ENCODE assay signal across 18 cellular contexts in the genomic region with DNA sequence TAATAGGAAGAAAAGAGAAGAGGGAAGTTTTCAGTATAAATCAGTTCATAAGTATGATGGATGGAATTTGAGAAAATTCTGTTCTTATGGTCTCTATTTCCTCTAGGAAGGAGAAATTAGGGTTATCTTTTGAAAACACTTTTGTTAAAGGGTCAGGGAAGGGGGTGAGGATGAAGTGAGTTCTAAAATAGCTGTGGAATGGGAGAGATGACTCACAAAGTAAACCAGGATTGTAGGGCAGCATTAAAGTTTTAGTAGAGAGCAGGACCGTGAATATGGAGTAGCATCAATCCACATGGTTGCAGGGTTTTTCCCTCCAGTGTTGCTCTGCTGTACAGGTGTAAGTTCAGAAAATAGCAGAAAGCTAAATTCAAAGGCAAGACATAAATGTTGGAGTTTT. TPM values are rescaled to one million over a fixed set of nuclear protein-coding genes. Genes with fewer than 3 reads are reported as not detected.
DNase-seq lines count a peak whose midpoint lies in the region; ATAC-seq and TF ChIP-seq lines count a peak whose summit lies in the region.
"Had no signal": no experiment of that assay in that cellular context is flagged by ENCODE, and none has a peak within 500 bp of the region (broad histone marks: within the 10 kb centered on the region; RNA-seq: fewer than 3 reads in every experiment).

No MANE protein-coding gene starts in this region.

- ATAC-seq in HG02973 (IDR thresholded peaks at IDR 0.05; ENCODE audit: unreplicated experiment) (no peak), HG02852 (IDR thresholded peaks at IDR 0.05; ENCODE audit: unreplicated experiment) (no peak)
- ATAC-seq: activated CD4-positive, alpha-beta T cell treated with anti-CD3 and anti-CD28 coated beads for 36 hours; lower lobe of right lung had no signal

- TF ChIP-seq POLR2A in esophagus squamous epithelium (IDR thresholded peaks at IDR 0.05) = no peak

- peak overlapping the region; percentile 63 for H3K4me2 ChIP-seq in osteoblast (ENCODE audit: insufficient read depth, low read length)
- H3K4me2 ChIP-seq: BLaER1 treated with 17β-estradiol and CSF1 and Interleukin-3, amounts not matched to agents 10 nM and 100 nM had no signal

- WGBS in esophagus squamous epithelium, 2 donors = 26 to 30% methylated on average over 1 of the region's 1 CpG

- no peaks in the 10 kb centered on the region for H4K20me1 ChIP-seq in osteoblast (ENCODE audit: insufficient read depth, low read length)
- H4K20me1 ChIP-seq: BLaER1 treated with 17β-estradiol and CSF1 and Interleukin-3, amounts not matched to agents 10 nM and 100 nM had no signal

- no peak overlapping the region for H3K4me3 ChIP-seq in cardiac fibroblast (replicated peaks in 1 of 2; ENCODE audit: low read depth in 2 of 2, low read length in 2 of 2)
- no peak overlapping the region for H3K4me3 ChIP-seq in osteoblast (ENCODE audit: insufficient read depth, low read length)
- H3K4me3 ChIP-seq in esophagus squamous epithelium = no peak overlapping the region
- H3K4me3 ChIP-seq: BLaER1 treated with 17β-estradiol and CSF1 and Interleukin-3, amounts not matched to agents 10 nM and 100 nM; cardiac muscle cell; lower lobe of right lung had no signal

- H3K4me1 ChIP-seq in osteoblast (ENCODE audit: insufficient read depth, low read length) (peaks cover 12% of the 10 kb centered on the region), esophagus squamous epithelium (peaks cover 0 to 25% (median 0%) of the 10 kb centered on the region in 3 donors)
- H3K4me1 ChIP-seq: BLaER1 treated with 17β-estradiol and CSF1 and Interleukin-3, amounts not matched to agents 10 nM and 100 nM; lower lobe of right lung had no signal

- TF ChIP-seq CTCF in cardiac fibroblast (IDR thresholded peaks at IDR 0.05; ENCODE audit: low read depth, low read length) (no peak), osteoblast (IDR thresholded peaks at IDR 0.05; ENCODE audit: extremely low read depth, low read depth, low read length) (no peak), esophagus squamous epithelium (IDR thresholded peaks at IDR 0.05) (no peak)

- no peaks in the 10 kb centered on the region for H3K36me3 ChIP-seq in osteoblast (ENCODE audit: insufficient read depth, low read length)
- no peaks in the 10 kb centered on the region for H3K36me3 ChIP-seq in esophagus squamous epithelium
- H3K36me3 ChIP-seq: BLaER1 treated with 17β-estradiol and CSF1 and Interleukin-3, amounts not matched to agents 10 nM and 100 nM; cardiac muscle cell; lower lobe of right lung had no signal

- H3K27ac ChIP-seq in osteoblast (ENCODE audit: low read depth, low read length) (peak overlapping the region; percentile 24), esophagus squamous epithelium (no peak overlapping the region)
- H3K27ac ChIP-seq: BLaER1 treated with 17β-estradiol and CSF1 and Interleukin-3, amounts not matched to agents 10 nM and 100 nM; cardiac muscle cell; lower lobe of right lung had no signal

- H3K9me3 ChIP-seq in osteoblast (ENCODE audit: low read depth, low read length) (no peaks in the 10 kb centered on the region), esophagus squamous epithelium (no peaks in the 10 kb centered on the region)
- H3K9me3 ChIP-seq: BLaER1 treated with 17β-estradiol and CSF1 and Interleukin-3, amounts not matched to agents 10 nM and 100 nM; lower lobe of right lung had no signal

- intact Hi-C loops in esophagus squamous epithelium (cut with DNase I) = no loop called here

- H3K27me3 ChIP-seq in osteoblast (ENCODE audit: insufficient read depth, low read length) (no peaks in the 10 kb centered on the region), esophagus squamous epithelium (no peaks in the 10 kb centered on the region)
- H3K27me3 ChIP-seq: BLaER1 treated with 17β-estradiol and CSF1 and Interleukin-3, amounts not matched to agents 10 nM and 100 nM; cardiac muscle cell had no signal

- DNase-seq in Daoy (ENCODE audit: low read depth) (peak; percentile 41), M059J (ENCODE audit: low read depth) (peak; percentile 65), cardiac fibroblast (ENCODE audit: low read depth in 2 of 2) (peak; percentile 8 to 42), osteoblast (ENCODE audit: insufficient read length, low spot score, missing footprints) (peak; percentile 62), esophagus squamous epithelium (lab: John Stamatoyannopoulos, UW) (no peak), NCI-H2107 (lab: John Stamatoyannopoulos, UW) (no peak)
- DNase-seq: activated CD4-positive, alpha-beta T cell treated with anti-CD3 and anti-CD28 coated beads for 36 hours; activated CD8-positive, alpha-beta memory T cell treated with anti-CD3 and anti-CD28 coated beads, Interleukin-2, amount 50 U/mL, for 4 hours; activated naive CD4-positive, alpha-beta T cell; DMS79; effector CD8-positive, alpha-beta T cell; GOT3; lower lobe of right lung; retina had no signal

- H2AFZ ChIP-seq in osteoblast (ENCODE audit: low read length) = peak overlapping the region; percentile 47

- H3K79me2 ChIP-seq in osteoblast (ENCODE audit: insufficient read depth, low read length) = no peaks in the 10 kb centered on the region

RNA-seq across cellular contexts. Expression of a gene that starts 32.4 kb away (rescaled TPM):
- not detected in 2 replicates for total RNA-seq in Daoy (2014; rRNA removed; shearing (Covaris generic))
- 0.15 and 0.59 TPM in 2 replicates for total RNA-seq in M059J (2014; rRNA removed; shearing (Covaris generic))
- total RNA-seq in osteoblast (under 0.01 TPM in 1 of 2 replicates, not detected in the other), esophagus squamous epithelium (10 to 100 TPM in 1 of 4 donors, 1 to 10 TPM in 2, under 1 TPM in 1; 0.15 to 10.1 (median 1.5) TPM)
- total RNA-seq: activated CD4-positive, alpha-beta T cell treated with anti-CD3 and anti-CD28 coated beads for 36 hours; cardiac muscle cell had no signal

Comparison
In these comparisons a context has a peak if more than half of its experiments do, and no peak if none do; other contexts are left out.
1. DNase-seq: peak in Daoy (single experiment), M059J (single experiment), cardiac fibroblast (2 of 2) and osteoblast (single experiment); none in esophagus squamous epithelium (single experiment) and NCI-H2107 (single experiment).